8 cellular contexts compared by ENCODE assay signal in genomic region chr22:49935561-49935960, GRCh38. TPM values are rescaled to one million over a fixed set of nuclear protein-coding genes. Genes with fewer than 3 reads are reported as not detected.
DNase-seq lines count a peak whose midpoint lies in the region; ATAC-seq and TF ChIP-seq lines count a peak whose summit lies in the region.

No MANE protein-coding gene starts in this region.

- H3K27ac ChIP-seq in thoracic aorta, result peak overlapping the region in 1 of 2 donors; percentile 74

- ATAC-seq in T-helper 17 cell, result no peak
- no peak for ATAC-seq in thoracic aorta (ENCODE audit: insufficient number of reproducible peaks, low FRiP score, low read depth)
- ATAC-seq in WTC11, result no peak

- no peaks in the 10 kb centered on the region for H3K27me3 ChIP-seq in thoracic aorta (replicated peaks; ENCODE audit: insufficient read depth)

- POLR2A ChIA-PET in WTC11 (lab: Charles Lee), result no interaction called here

- no peaks in the 10 kb centered on the region for H3K9me3 Mint-ChIP-seq in activated naive CD4-positive, alpha-beta T cell treated with anti-CD3 and anti-CD28 coated beads, Interleukin-2, amount 10 ng/mL, durations not matched to agents 7 days and 5 days
- H3K9me3 Mint-ChIP-seq in WTC11, result peaks cover under 1% of the 10 kb centered on the region; the same call in 1 of the 2 replicates

- H3K27ac Mint-ChIP-seq in activated naive CD4-positive, alpha-beta T cell treated with anti-CD3 and anti-CD28 coated beads, Interleukin-2, amount 10 ng/mL, durations not matched to agents 7 days and 5 days, result peak overlapping the region; percentile 92
- no peak overlapping the region for H3K27ac Mint-ChIP-seq in T-helper 17 cell
- no peak overlapping the region for H3K27ac Mint-ChIP-seq in WTC11

- H3K4me1 Mint-ChIP-seq in activated naive CD4-positive, alpha-beta T cell treated with anti-CD3 and anti-CD28 coated beads, Interleukin-2, amount 10 ng/mL, durations not matched to agents 7 days and 5 days, result peaks cover 42% of the 10 kb centered on the region
- H3K4me1 Mint-ChIP-seq in T-helper 17 cell (peaks cover 16% of the 10 kb centered on the region), WTC11 (peaks cover 8% of the 10 kb centered on the region)

- DNase-seq in activated naive CD4-positive, alpha-beta T cell treated with anti-CD3 and anti-CD28 coated beads, Interleukin-2, amount 10 ng/mL, durations not matched to agents 7 days and 5 days, result no peak
- DNase-seq in activated naive CD4-positive, alpha-beta T cell treated with Interleukin-2 at 50 U/mL for 16 hours, result no peak
- DNase-seq in T-helper 17 cell (peak in 1 of 3 donors; percentile 38), glomerular visceral epithelial cell (ENCODE audit: extremely low spot score) (peak; percentile 29), thoracic aorta (ENCODE audit: low spot score) (no peak), mesenteric fat pad (ENCODE audit: low spot score) (no peak), T-helper 9 cell (no peak), WTC11 (ENCODE audit: low spot score) (no peak)

- H3K36me3 Mint-ChIP-seq in activated naive CD4-positive, alpha-beta T cell treated with anti-CD3 and anti-CD28 coated beads, Interleukin-2, amount 10 ng/mL, durations not matched to agents 7 days and 5 days, result no peaks in the 10 kb centered on the region
- H3K36me3 Mint-ChIP-seq in T-helper 17 cell (ENCODE audit: low read depth) (no peaks in the 10 kb centered on the region), WTC11 (no peaks in the 10 kb centered on the region)

- H3K9me3 ChIP-seq in T-helper 17 cell (ENCODE audit: control insufficient read depth, low read length, poor library complexity, severe bottlenecking), result no peaks in the 10 kb centered on the region
- H3K9me3 ChIP-seq in thoracic aorta, result no peaks in the 10 kb centered on the region

- TF ChIP-seq CTCF in thoracic aorta (IDR thresholded peaks at IDR 0.05), result no peak
- no peak for TF ChIP-seq CTCF in WTC11 (IDR thresholded peaks at IDR 0.05)

- peaks cover 33 to 52% of the 10 kb centered on the region in 2 donors for H3K4me1 ChIP-seq in thoracic aorta (ENCODE audit: control insufficient read depth in 1 of 2, low read depth in 2 of 2)

- peak overlapping the region; percentile 69 for H3K4me3 Mint-ChIP-seq in activated naive CD4-positive, alpha-beta T cell treated with anti-CD3 and anti-CD28 coated beads, Interleukin-2, amount 10 ng/mL, durations not matched to agents 7 days and 5 days
- H3K4me3 Mint-ChIP-seq in T-helper 17 cell, result peak overlapping the region; percentile 79
- no peak overlapping the region for H3K4me3 Mint-ChIP-seq in WTC11

- no peaks in the 10 kb centered on the region for H3K36me3 ChIP-seq in thoracic aorta

- CTCF ChIA-PET in activated naive CD4-positive, alpha-beta T cell treated with anti-CD3 and anti-CD28 coated beads, Interleukin-2, amount 10 ng/mL, durations not matched to agents 7 days and 5 days (lab: Charles Lee), result no interaction called here
- CTCF ChIA-PET in WTC11 (lab: Charles Lee), result interaction anchor here (0.8 to 2.2 kb wide), 3 partner anchors 95 to 124 kb away, joined by 3 to 23 read pairs (median 4); no protein-coding TSS in a partner anchor

- peak overlapping the region; percentile 75 for H3K4me3 ChIP-seq in thoracic aorta

- H3K27me3 Mint-ChIP-seq in activated naive CD4-positive, alpha-beta T cell treated with anti-CD3 and anti-CD28 coated beads, Interleukin-2, amount 10 ng/mL, durations not matched to agents 7 days and 5 days, result no peaks in the 10 kb centered on the region
- H3K27me3 Mint-ChIP-seq in T-helper 17 cell, result no peaks in the 10 kb centered on the region
- peaks cover 6% of the 10 kb centered on the region for H3K27me3 Mint-ChIP-seq in WTC11 (ENCODE audit: low read depth)

TF ChIP-seq in WTC11, 78 proteins besides CTCF, POLR2A, EP300 and RAD21:
- no peak for TF ChIP-seq SMAD4 (CRISPR knock-in tag; IDR thresholded peaks at IDR 0.05)

RNA-seq across cellular contexts. Expression of gene CRELD2, which starts 17.1 kb away (rescaled TPM):
- total RNA-seq in T-helper 17 cell (10 to 100 TPM; 28.1 to 36.7 TPM), thoracic aorta (10 to 100 TPM; 46.1 to 60.1 TPM), mesenteric fat pad (36.5 TPM), WTC11 (2021) (34.9 to 42.8 TPM (median 35.2 TPM) in 3 replicates)

RNA-seq across cellular contexts. Expression of gene ALG12, which starts 17.3 kb away (rescaled TPM):
- total RNA-seq in T-helper 17 cell (10 to 100 TPM; 13.7 to 15.4 TPM), thoracic aorta (10 to 100 TPM; 17.4 to 30.1 TPM), mesenteric fat pad (12.5 TPM), WTC11 (2021) (26.5 to 29.2 TPM (median 26.7 TPM) in 3 replicates)

RNA-seq across cellular contexts. Expression of gene PIM3, which starts 25.0 kb away (rescaled TPM):
- total RNA-seq in T-helper 17 cell, result 100 to 1,000 TPM; 227 to 241 TPM
- 100 to 1,000 TPM in 1 of 2 donors, 10 to 100 TPM in 1; 54.0 to 112 TPM for total RNA-seq in thoracic aorta
- 124 TPM for total RNA-seq in mesenteric fat pad
- total RNA-seq in WTC11 (2021), result 42.9 to 45.7 TPM (median 44.3 TPM) in 3 replicates
